6 cellular contexts compared by ENCODE assay signal in the genomic region with DNA sequence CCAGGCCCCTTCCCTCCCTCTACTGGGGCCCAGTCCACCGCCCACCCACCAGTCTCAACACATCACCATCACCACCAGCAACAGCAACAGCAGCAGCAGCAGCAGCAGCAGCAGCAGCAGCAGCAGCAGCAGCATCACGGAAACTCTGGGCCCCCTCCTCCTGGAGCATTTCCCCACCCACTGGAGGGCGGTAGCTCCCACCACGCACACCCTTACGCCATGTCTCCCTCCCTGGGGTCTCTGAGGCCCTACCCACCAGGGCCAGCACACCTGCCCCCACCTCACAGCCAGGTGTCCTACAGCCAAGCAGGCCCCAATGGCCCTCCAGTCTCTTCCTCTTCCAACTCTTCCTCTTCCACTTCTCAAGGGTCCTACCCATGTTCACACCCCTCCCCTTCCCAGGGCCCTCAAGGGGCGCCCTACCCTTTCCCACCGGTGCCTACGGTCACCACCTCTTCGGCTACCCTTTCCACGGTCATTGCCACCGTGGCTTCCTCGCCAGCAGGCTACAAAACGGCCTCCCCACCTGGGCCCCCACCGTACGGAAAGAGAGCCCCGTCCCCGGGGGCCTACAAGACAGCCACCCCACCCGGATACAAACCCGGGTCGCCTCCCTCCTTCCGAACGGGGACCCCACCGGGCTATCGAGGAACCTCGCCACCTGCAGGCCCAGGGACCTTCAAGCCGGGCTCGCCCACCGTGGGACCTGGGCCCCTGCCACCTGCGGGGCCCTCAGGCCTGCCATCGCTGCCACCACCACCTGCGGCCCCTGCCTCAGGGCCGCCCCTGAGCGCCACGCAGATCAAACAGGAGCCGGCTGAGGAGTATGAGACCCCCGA. TPM values are rescaled to one million over a fixed set of nuclear protein-coding genes. Genes with fewer than 3 reads are reported as not detected.
DNase-seq lines count a peak whose midpoint lies in the region; ATAC-seq and TF ChIP-seq lines count a peak whose summit lies in the region.

No MANE protein-coding gene starts in this region.

- H3K27me3 ChIP-seq in HUES64 (ENCODE audit: insufficient read depth, low read length) (no peaks in the 10 kb centered on the region), adipocyte (replicated peaks; ENCODE audit: control insufficient read depth, insufficient read depth, low read length) (no peaks in the 10 kb centered on the region), mucosa of stomach (ENCODE audit: control insufficient read depth, insufficient read depth, low read length) (no peaks in the 10 kb centered on the region)

- peaks cover 12 to 25% of the 10 kb centered on the region in 2 donors for H3K36me3 Mint-ChIP-seq in CD14-positive monocyte

- H3K4me1 ChIP-seq in HUES64 (ENCODE audit: insufficient read depth, low read length): peaks cover 6% of the 10 kb centered on the region; the same call in 1 of the 2 replicates
- peaks cover 55% of the 10 kb centered on the region for H3K4me1 ChIP-seq in adipocyte (ENCODE audit: control insufficient read depth, insufficient read depth, low read length)
- peaks cover 33% of the 10 kb centered on the region for H3K4me1 ChIP-seq in mucosa of stomach (ENCODE audit: control insufficient read depth, insufficient read depth, low read length)

- ATAC-seq in HG02885 (IDR thresholded peaks at IDR 0.05; ENCODE audit: poor library complexity, unreplicated experiment) (no peak), HG03469 (IDR thresholded peaks at IDR 0.05; ENCODE audit: unreplicated experiment) (no peak)

- H3K9me3 ChIP-seq in HUES64 (ENCODE audit: insufficient read depth, low read depth, low read length) (no peaks in the 10 kb centered on the region), adipocyte (ENCODE audit: control insufficient read depth, low read length) (no peaks in the 10 kb centered on the region), mucosa of stomach (ENCODE audit: control insufficient read depth, low read length) (no peaks in the 10 kb centered on the region)

- 73% methylated on average over 36 of the region's 36 CpGs for WGBS in HUES64

- DNase-seq in CD14-positive monocyte (ENCODE audit: low spot score) (no peak), adipocyte (ENCODE audit: low read depth) (no peak)

- peak overlapping the region; percentile 69 for H3K4me3 ChIP-seq in HUES64 (ENCODE audit: low read length)
- no peak overlapping the region for H3K4me3 ChIP-seq in adipocyte (ENCODE audit: low read length)
- H3K4me3 ChIP-seq in mucosa of stomach (ENCODE audit: low read length): peak overlapping the region; percentile 60

- no peak for TF ChIP-seq CTCF in CD14-positive monocyte (IDR thresholded peaks at IDR 0.05)

- H3K36me3 ChIP-seq in HUES64 (ENCODE audit: insufficient read depth, low read length) (peaks cover 73% of the 10 kb centered on the region), adipocyte (ENCODE audit: control insufficient read depth, insufficient read depth, low read length, severe bottlenecking) (peaks cover 70% of the 10 kb centered on the region), mucosa of stomach (ENCODE audit: control insufficient read depth, insufficient read depth, low read length) (peaks cover 4% of the 10 kb centered on the region)

- peak overlapping the region; percentile 98 for H3K27ac ChIP-seq in HUES64 (ENCODE audit: low read depth, low read length)

- H3K4me1 Mint-ChIP-seq in CD14-positive monocyte: peaks cover 35% of the 10 kb centered on the region

- no peaks in the 10 kb centered on the region for H3K9me3 Mint-ChIP-seq in CD14-positive monocyte

- peak overlapping the region; percentile 78 to 79 for H3K4me3 Mint-ChIP-seq in CD14-positive monocyte

- H3K9ac ChIP-seq in HUES64 (ENCODE audit: low read depth, low read length) (peak overlapping the region; percentile 97), adipocyte (ENCODE audit: low read length) (peak overlapping the region; percentile 92), mucosa of stomach (ENCODE audit: low read length) (peak overlapping the region; percentile 89)

- intact Hi-C loops in CD14-positive monocyte (cut with micrococcal nuclease): loop anchor here in 1 of 2 donors (5.0 kb wide), 1 partner anchor 35 kb away; a partner anchor contains a TSS

- H3K27me3 Mint-ChIP-seq in CD14-positive monocyte (ENCODE audit: low read depth in 3 of 3): no peaks in the 10 kb centered on the region

- peak overlapping the region in 6 of 7 donors; percentile 19 to 78 (median 56) for H3K27ac Mint-ChIP-seq in CD14-positive monocyte

RNA-seq across cellular contexts. Expression of a gene that starts 6.8 kb away (rescaled TPM):
- not detected for polyA plus RNA-seq in CD14-positive monocyte
- polyA plus RNA-seq in HUES64 (2013, experiment 1 of 2): not detected
- not detected for polyA plus RNA-seq in HUES64 (2013, experiment 2 of 2)

RNA-seq across cellular contexts. Expression of a gene that starts 7.0 kb away (rescaled TPM):
- polyA plus RNA-seq in CD14-positive monocyte: 10 to 100 TPM; 19.1 to 24.2 TPM
- 174 TPM for polyA plus RNA-seq in HUES64 (2013, experiment 1 of 2)
- 162 TPM for polyA plus RNA-seq in HUES64 (2013, experiment 2 of 2)

RNA-seq across cellular contexts. Expression of a gene that starts 9.1 kb away (rescaled TPM):
- polyA plus RNA-seq in CD14-positive monocyte: under 1 TPM in 1 of 2 donors, not detected in 1; 0.40 TPM
- 63.0 TPM for polyA plus RNA-seq in HUES64 (2013, experiment 1 of 2)
- polyA plus RNA-seq in HUES64 (2013, experiment 2 of 2): 65.5 TPM

RNA-seq across cellular contexts. Expression of a gene that starts 14.3 kb away (rescaled TPM):
- 100 to 1,000 TPM; 449 to 562 TPM for polyA plus RNA-seq in CD14-positive monocyte
- 12.0 TPM for polyA plus RNA-seq in HUES64 (2013, experiment 1 of 2)
- polyA plus RNA-seq in HUES64 (2013, experiment 2 of 2): 12.2 TPM

RNA-seq across cellular contexts. Expression of a gene that starts 22.5 kb away (rescaled TPM):
- polyA plus RNA-seq in CD14-positive monocyte: under 1 TPM; 0.09 to 0.19 TPM
- polyA plus RNA-seq in HUES64 (2013, experiment 1 of 2): 43.3 TPM
- 68.8 TPM for polyA plus RNA-seq in HUES64 (2013, experiment 2 of 2)
